ENCODE assay signal across 8 cellular contexts in the genomic region with DNA sequence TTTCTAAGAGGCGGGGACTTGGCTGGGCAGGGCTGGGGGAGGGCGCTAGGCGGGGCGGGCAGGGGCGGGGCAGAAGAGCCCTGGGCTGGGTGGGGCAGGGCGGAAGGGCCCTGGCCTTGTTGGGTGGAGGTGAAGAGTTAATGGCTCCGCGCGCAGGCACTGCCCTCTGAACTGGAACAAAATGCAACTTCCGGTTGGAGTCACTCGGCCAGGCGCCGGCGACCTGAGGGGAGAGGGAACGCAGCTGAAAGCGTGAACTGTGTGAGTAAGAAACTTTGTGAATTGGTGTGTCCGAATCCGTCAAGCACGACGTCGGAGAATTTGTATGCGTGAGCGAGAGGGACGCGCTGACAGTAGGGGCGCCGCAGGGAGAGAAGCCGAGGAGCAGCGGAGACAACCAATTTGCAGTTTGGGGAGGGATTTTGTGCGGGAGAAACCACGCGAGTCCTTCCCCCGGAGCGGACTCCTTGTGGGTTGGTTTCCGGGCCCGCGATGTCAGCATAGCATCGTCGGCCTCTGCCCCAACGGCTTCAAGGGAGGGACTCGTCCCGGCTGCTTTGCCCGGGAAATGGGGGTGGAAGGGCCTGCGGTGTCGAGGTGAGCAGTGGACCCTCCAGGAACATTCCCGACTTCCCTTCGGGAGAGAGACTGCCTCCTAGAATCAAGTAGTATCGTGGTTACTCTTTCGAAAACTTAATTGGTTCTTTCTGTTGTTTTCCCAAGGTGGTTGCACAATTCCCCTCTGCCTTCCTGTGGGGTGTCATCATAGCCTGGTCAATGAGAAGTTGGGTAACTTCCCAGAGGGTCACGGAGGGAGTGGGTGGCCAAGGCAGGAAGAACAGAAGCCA. TPM values are rescaled to one million over a fixed set of nuclear protein-coding genes. Genes with fewer than 3 reads are reported as not detected.
DNase-seq lines count a peak whose midpoint lies in the region; ATAC-seq and TF ChIP-seq lines count a peak whose summit lies in the region.

A gene with protein sequence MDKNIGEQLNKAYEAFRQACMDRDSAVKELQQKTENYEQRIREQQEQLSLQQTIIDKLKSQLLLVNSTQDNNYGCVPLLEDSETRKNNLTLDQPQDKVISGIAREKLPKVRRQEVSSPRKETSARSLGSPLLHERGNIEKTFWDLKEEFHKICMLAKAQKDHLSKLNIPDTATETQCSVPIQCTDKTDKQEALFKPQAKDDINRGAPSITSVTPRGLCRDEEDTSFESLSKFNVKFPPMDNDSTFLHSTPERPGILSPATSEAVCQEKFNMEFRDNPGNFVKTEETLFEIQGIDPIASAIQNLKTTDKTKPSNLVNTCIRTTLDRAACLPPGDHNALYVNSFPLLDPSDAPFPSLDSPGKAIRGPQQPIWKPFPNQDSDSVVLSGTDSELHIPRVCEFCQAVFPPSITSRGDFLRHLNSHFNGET (plus strand): TSS at position 203 of the 848 bp plus-strand sequence. CDS start 19,235 bp downstream, outside the sequence.

- peaks cover 37 to 84% (median 61%) of the 10 kb centered on the region in 4 donors for H3K4me1 Mint-ChIP-seq in CD4-positive, alpha-beta memory T cell

- H3K4me1 ChIP-seq in CD4-positive, alpha-beta memory T cell (ENCODE audit: insufficient read depth, low read length), result peaks cover 54% of the 10 kb centered on the region

- intact Hi-C loops in CD4-positive, alpha-beta memory T cell (cut with micrococcal nuclease), result loop anchor here (1.0 to 10.0 kb wide), 10 partner anchors 24 to 1258 kb away; a partner anchor contains a TSS

- no peaks in the 10 kb centered on the region for H3K27me3 ChIP-seq in CD4-positive, alpha-beta memory T cell (ENCODE audit: insufficient read depth, low read length)
- H3K27me3 ChIP-seq in HL-60 (ENCODE audit: insufficient read depth, poor library complexity, severe bottlenecking), result no peaks in the 10 kb centered on the region

- POLR2A ChIA-PET in CD4-positive, alpha-beta memory T cell (lab: Charles Lee; ENCODE audit: partially characterized antibody), result interaction anchor here (0.6 to 2.7 kb wide), 13 partner anchors 9 to 95 kb away, joined by 3 to 22 read pairs (median 5); no protein-coding TSS in a partner anchor

- DNase-seq in CD4-positive, alpha-beta memory T cell, result peak; percentile 89 to 94 (median 91)
- DNase-seq in HL-60 (ENCODE audit: low read depth in 1 of 2, low spot score in 1 of 2) (peak; percentile 95 to 98), NK-92 (lab: John Stamatoyannopoulos, UW; ENCODE audit: unreplicated experiment) (peak; percentile 68), lung microvascular endothelial cell (ENCODE audit: low read depth in 2 of 2) (peak; percentile 89 to 93)
- DNase-seq in activated CD8-positive, alpha-beta memory T cell treated with anti-CD3 and anti-CD28 coated beads for 1 hour (ENCODE audit: extremely low read depth in 1 of 2, low read depth in 1 of 2), result peak; percentile 72 to 74
- peak; percentile 82 for DNase-seq in effector CD4-positive, alpha-beta T cell
- peak; percentile 80 to 89 (median 84) for DNase-seq in stimulated activated CD4-positive, alpha-beta T cell treated with anti-CD3 and anti-CD28 coated beads, TNF-alpha, amount 100 ng/mL, for 48 hours (ENCODE audit: low read depth in 3 of 3)

- H3K27ac Mint-ChIP-seq in CD4-positive, alpha-beta memory T cell, result peak within 1 kb of the TSS; percentile 94 to 99 (median 98)

- peaks cover 0 to 2% (median 0%) of the 10 kb centered on the region in 8 donors for H3K9me3 Mint-ChIP-seq in CD4-positive, alpha-beta memory T cell

- peak within 1 kb of the TSS; percentile 95 for H3K27ac ChIP-seq in CD4-positive, alpha-beta memory T cell (ENCODE audit: low read depth, low read length)
- peak within 1 kb of the TSS; percentile 94 for H3K27ac ChIP-seq in HL-60 (replicated peaks)

- peak within 1 kb of the TSS; percentile 86 to 90 for H3K4me3 ChIP-seq in CD4-positive, alpha-beta memory T cell (ENCODE audit: low read length in 2 of 2)
- H3K4me3 ChIP-seq in HL-60 (replicated peaks; ENCODE audit: insufficient read depth, low read length), result peak within 1 kb of the TSS; percentile 50

- H3K36me3 ChIP-seq in CD4-positive, alpha-beta memory T cell (ENCODE audit: insufficient read depth, low read length), result no peaks in the 10 kb centered on the region

- peak; percentile 88 for ATAC-seq in GM19455 (IDR thresholded peaks at IDR 0.05; ENCODE audit: unreplicated experiment)

- H3K4me3 Mint-ChIP-seq in CD4-positive, alpha-beta memory T cell, result peak within 1 kb of the TSS; percentile 96 to 100 (median 98)

- peaks cover 20 to 40% of the 10 kb centered on the region in 2 donors for H3K36me3 Mint-ChIP-seq in CD4-positive, alpha-beta memory T cell

- no peak for TF ChIP-seq CTCF in HL-60 (IDR thresholded peaks at IDR 0.05; ENCODE audit: insufficient read depth, low read length)

- H3K9me3 ChIP-seq in CD4-positive, alpha-beta memory T cell (ENCODE audit: control insufficient read depth in 1 of 2, low read length in 2 of 2), result no peaks in the 10 kb centered on the region

- H3K27me3 Mint-ChIP-seq in CD4-positive, alpha-beta memory T cell, result no peaks in the 10 kb centered on the region

- CTCF ChIA-PET in CD4-positive, alpha-beta memory T cell (lab: Charles Lee; ENCODE audit: partially characterized antibody), result interaction anchor here (1.0 to 1.4 kb wide), 3 partner anchors 22 to 97 kb away, joined by 3 to 4 read pairs (median 4); no protein-coding TSS in a partner anchor

RNA-seq across cellular contexts. Expression of the gene that starts here (rescaled TPM):
- 10 to 100 TPM; 90.2 to 91.2 TPM for total RNA-seq in CD4-positive, alpha-beta memory T cell
- polyA plus RNA-seq in CD4-positive, alpha-beta memory T cell, result 10 to 100 TPM; 76.3 to 86.5 TPM
- total RNA-seq in lung microvascular endothelial cell, result 60.1 and 63.1 TPM in 2 replicates

Comparison
In these comparisons a context has a peak if more than half of its experiments do, and no peak if none do; other contexts are left out.
1. Peak in every context shown above with its lines: DNase-seq, ATAC-seq, H3K4me3 ChIP-seq and H3K27ac ChIP-seq.